In genomic region chr6:7589221-7589620, GRCh38 we compare ENCODE assay signal across 7 cellular contexts. TPM values are rescaled to one million over a fixed set of nuclear protein-coding genes. Genes with fewer than 3 reads are reported as not detected.
DNase-seq lines count a peak whose midpoint lies in the region; ATAC-seq and TF ChIP-seq lines count a peak whose summit lies in the region.

No MANE protein-coding gene starts in this region.

- H3K4me3 ChIP-seq in GM23248 (peak overlapping the region; percentile 99), OCI-LY7 (ENCODE audit: low read depth, low read length, poor library complexity, severe bottlenecking) (peak overlapping the region; percentile 88), ectodermal cell (ENCODE audit: insufficient read depth, low read depth, low read length) (peak overlapping the region; percentile 85), parathyroid adenoma (ENCODE audit: low read depth, low read length) (peak overlapping the region; percentile 90), lower leg skin (ENCODE audit: low read depth, poor library complexity, severe bottlenecking) (no peak overlapping the region)

- peaks cover 37% of the 10 kb centered on the region for H3F3A ChIP-seq in GM23248 (ENCODE audit: insufficient read depth)

- H3K9me3 ChIP-seq in GM23248 (ENCODE audit: low read depth) (no peaks in the 10 kb centered on the region), OCI-LY7 (ENCODE audit: low read length) (no peaks in the 10 kb centered on the region), ectodermal cell (ENCODE audit: control insufficient read depth, low read length) (no peaks in the 10 kb centered on the region), parathyroid adenoma (ENCODE audit: control insufficient read depth, low read length) (no peaks in the 10 kb centered on the region)

- no TSS peak for BruUV-seq in OCI-LY7 (replicated peaks; lab: Mats Ljungman, UMichigan)

- H4K20me1 ChIP-seq in GM23248 (ENCODE audit: insufficient read depth) (no peaks in the 10 kb centered on the region; the same call in 1 of the 2 replicates), OCI-LY7 (ENCODE audit: insufficient read depth, low read length) (peaks cover 10% of the 10 kb centered on the region)

- H3K9me2 ChIP-seq in GM23248 (ENCODE audit: insufficient read depth) (no peaks in the 10 kb centered on the region), OCI-LY7 (ENCODE audit: insufficient read depth, low read length) (no peaks in the 10 kb centered on the region)

- peaks cover 21% of the 10 kb centered on the region for H3K36me3 ChIP-seq in GM23248 (ENCODE audit: low read depth)
- H3K36me3 ChIP-seq in OCI-LY7 (ENCODE audit: insufficient read depth, low read length), result peaks cover 17% of the 10 kb centered on the region
- H3K36me3 ChIP-seq in ectodermal cell (ENCODE audit: control insufficient read depth, insufficient read depth, low read length), result no peaks in the 10 kb centered on the region
- H3K36me3 ChIP-seq in parathyroid adenoma (ENCODE audit: control insufficient read depth, insufficient read depth, low read length), result no peaks in the 10 kb centered on the region

- no peak for TF ChIP-seq POLR2A in lower leg skin (IDR thresholded peaks at IDR 0.05)

- H3K79me2 ChIP-seq in GM23248 (ENCODE audit: insufficient read depth), result peaks cover 43% of the 10 kb centered on the region
- H3K79me2 ChIP-seq in OCI-LY7 (ENCODE audit: insufficient read depth, low read depth, low read length), result peaks cover 33% of the 10 kb centered on the region
- peaks cover 5% of the 10 kb centered on the region for H3K79me2 ChIP-seq in parathyroid adenoma

- WGBS in GM23248 (ENCODE audit: low coverage in 1 of 2, low lambda C conversion rate in 2 of 2, missing lambda C conversion rate in 2 of 2), 2 experiments, result 51 to 55% methylated on average over 3 of the region's 3 CpGs
- 98 to 100% methylated on average over 3 of the region's 3 CpGs for WGBS in ectodermal cell, 2 experiments
- 47 to 60% methylated on average over 3 of the region's 3 CpGs for WGBS in lower leg skin, 2 donors

- in situ Hi-C loops in GM23248 (cut with MboI), result no loop called here

- TF ChIP-seq CTCF in OCI-LY7 (conservative IDR thresholded peaks at IDR 0.05; ENCODE audit: low read length) (no peak), parathyroid adenoma (IDR thresholded peaks at IDR 0.05) (no peak), lower leg skin (IDR thresholded peaks at IDR 0.05) (no peak)

- intact Hi-C loops in OCI-LY7 (cut with micrococcal nuclease; ENCODE audit: unreplicated experiment) (no loop called here), left colon (cut with DNase I, micrococcal nuclease) (no loop called here), lower leg skin (cut with DNase I; ENCODE audit: low total_unique reads) (no loop called here)

- POLR2A ChIA-PET in OCI-LY7 (lab: Charles Lee), result interaction anchor here (0.6 to 1.4 kb wide), 9 partner anchors 9 to 902 kb away, joined by 3 to 10 read pairs (median 3); no protein-coding TSS in a partner anchor

- DNase-seq in GM23248 (peak; percentile 66), OCI-LY7 (ENCODE audit: low spot score) (no peak), left colon (no peak), lower leg skin (ENCODE audit: low spot score in 2 of 2) (no peak), HK-2 (ENCODE audit: unreplicated experiment) (no peak)

- CTCF ChIA-PET in OCI-LY7 (lab: Charles Lee; ENCODE audit: unreplicated experiment), result no interaction called here

- H3K4me1 ChIP-seq in GM23248 (ENCODE audit: insufficient read depth) (peaks cover 34% of the 10 kb centered on the region), OCI-LY7 (ENCODE audit: insufficient read depth, low read length, poor library complexity, severe bottlenecking) (peaks cover 20% of the 10 kb centered on the region), ectodermal cell (ENCODE audit: control insufficient read depth, insufficient read depth, low read length) (peaks cover 3% of the 10 kb centered on the region), parathyroid adenoma (peaks cover 3% of the 10 kb centered on the region)

- H3K27me3 ChIP-seq in GM23248 (replicated peaks; ENCODE audit: insufficient read depth), result no peaks in the 10 kb centered on the region
- H3K27me3 ChIP-seq in ectodermal cell (ENCODE audit: control insufficient read depth, insufficient read depth, low read length, poor library complexity, severe bottlenecking), result no peaks in the 10 kb centered on the region
- H3K27me3 ChIP-seq in parathyroid adenoma (ENCODE audit: control insufficient read depth, insufficient read depth, low read length), result no peaks in the 10 kb centered on the region

- H3K9ac ChIP-seq in GM23248 (peak overlapping the region; percentile 85), parathyroid adenoma (no peak overlapping the region)

- peak overlapping the region; percentile 92 for H2AFZ ChIP-seq in GM23248
- H2AFZ ChIP-seq in OCI-LY7 (ENCODE audit: low read length), result peak overlapping the region; percentile 95
- H2AFZ ChIP-seq in parathyroid adenoma, result peak overlapping the region; percentile 93

- peak overlapping the region; percentile 78 for H3K27ac ChIP-seq in GM23248
- H3K27ac ChIP-seq in OCI-LY7 (ENCODE audit: low read depth, low read length, poor library complexity, severe bottlenecking), result no peak overlapping the region
- no peak overlapping the region for H3K27ac ChIP-seq in ectodermal cell (ENCODE audit: insufficient read depth, low read depth, low read length, poor library complexity, severe bottlenecking)
- H3K27ac ChIP-seq in parathyroid adenoma, result no peak overlapping the region

- no peak for ATAC-seq in left colon

- peak overlapping the region; percentile 93 for H3K4me2 ChIP-seq in GM23248 (ENCODE audit: unreplicated experiment)
- peak overlapping the region; percentile 76 for H3K4me2 ChIP-seq in OCI-LY7 (ENCODE audit: low read length)
- no peak overlapping the region for H3K4me2 ChIP-seq in parathyroid adenoma (ENCODE audit: low read length)

RNA-seq across cellular contexts. Expression of gene SNRNP48, which starts 0.8 kb away (rescaled TPM):
- 9.9 and 13.1 TPM in 2 replicates for total RNA-seq in GM23248 (2014; rRNA removed; shearing (Covaris generic))
- 9.7 and 11.5 TPM in 2 replicates for polyA plus RNA-seq in GM23248 (2016; fragmentation: Nextera tagmentation; extraction: Ambion mirVana)
- 19.8 and 24.1 TPM in 2 replicates for total RNA-seq in OCI-LY7 (2014; rRNA removed; shearing (Covaris generic))
- total RNA-seq in OCI-LY7 (2022), result 30.2 and 33.4 TPM in 2 replicates
- polyA plus RNA-seq in ectodermal cell (2013, experiment 1 of 4), result 32.1 TPM
- polyA plus RNA-seq in ectodermal cell (2013, experiment 2 of 4), result 24.6 TPM
- 22.4 TPM for polyA plus RNA-seq in ectodermal cell (2013, experiment 3 of 4)
- polyA plus RNA-seq in ectodermal cell (2013, experiment 4 of 4), result 25.5 TPM
- total RNA-seq in left colon, result 10 to 100 TPM; 11.1 to 11.6 TPM
- 10 to 100 TPM in 2 of 4 donors, 1 to 10 TPM in 2; 8.8 to 15.3 (median 10.7) TPM for total RNA-seq in lower leg skin

RNA-seq across cellular contexts. Expression of gene DSP, which starts 47.8 kb away (rescaled TPM):
- total RNA-seq in GM23248 (2014; rRNA removed; shearing (Covaris generic)), result 108 and 110 TPM in 2 replicates
- polyA plus RNA-seq in GM23248 (2016; fragmentation: Nextera tagmentation; extraction: Ambion mirVana), result 76.4 and 78.1 TPM in 2 replicates
- total RNA-seq in OCI-LY7 (2014; rRNA removed; shearing (Covaris generic)), result not detected in 2 replicates
- total RNA-seq in OCI-LY7 (2022), result 0.06 TPM in 2 replicates
- polyA plus RNA-seq in ectodermal cell (2013, experiment 1 of 4), result 13.6 TPM
- 18.7 TPM for polyA plus RNA-seq in ectodermal cell (2013, experiment 2 of 4)
- 15.5 TPM for polyA plus RNA-seq in ectodermal cell (2013, experiment 3 of 4)
- 15.6 TPM for polyA plus RNA-seq in ectodermal cell (2013, experiment 4 of 4)
- total RNA-seq in left colon, result 100 to 1,000 TPM; 213 to 249 TPM
- total RNA-seq in lower leg skin, result 1,000 to 10,000 TPM; 2,143 to 2,497 (median 2,321) TPM

Comparison
In these comparisons a context has a peak if more than half of its experiments do, and no peak if none do; other contexts are left out.
1. RNA of gene DSP, which starts 47.8 kb away (total RNA-seq): 2,143 to 2,497 TPM in lower leg skin, 213 to 249 TPM in left colon and 108 to 110 TPM in GM23248; 0.06 TPM in OCI-LY7; every median in the first group is over 100 times any median in the second.
2. Peak in every context shown above with its lines, with median percentiles within 50 percentile points of each other: H2AFZ ChIP-seq.